Comparison of ENCODE assay signal across 24 cellular contexts in genomic region chr2:48692292-48692691, GRCh38.
"Had no signal": no experiment of that assay in that cellular context is flagged by ENCODE, and none has a peak within 500 bp of the region (broad histone marks: within the 10 kb centered on the region; RNA-seq: fewer than 3 reads in every experiment).

No MANE protein-coding gene starts in this region.

- H3K27me3 ChIP-seq: brain microvascular endothelial cell, esophagus squamous epithelium, gastrocnemius medialis, tibial artery, uterus had no signal

- H3K27me3 Mint-ChIP-seq: activated CD4-positive, alpha-beta memory T cell treated with anti-CD3 and anti-CD28 coated beads for 36 hours; stimulated activated naive CD8-positive, alpha-beta T cell treated with anti-CD3 and anti-CD28 coated beads, Interleukin-15, amount 100 ng/mL, for 72 hours had no signal

- H3K36me3 ChIP-seq: brain microvascular endothelial cell, esophagus squamous epithelium, gastrocnemius medialis, tibial artery, uterus had no signal

- H3K9me3 Mint-ChIP-seq: activated CD4-positive, alpha-beta memory T cell treated with anti-CD3 and anti-CD28 coated beads for 36 hours; activated naive CD4-positive, alpha-beta T cell treated with anti-CD3 and anti-CD28 coated beads, Interleukin-2, amount 50 U/mL, for 24 hours; dendritic cell treated with granulocyte-macrophage colony-stimulating factor and Interleukin-4, amounts not matched to agents 40 ng/mL and 50 ng/mL, for 4 days; effector memory CD8-positive, alpha-beta T cell; nephron progenitor cell; stimulated activated effector memory CD8-positive, alpha-beta T cell treated with anti-CD3 and anti-CD28 coated beads, Interleukin-12 subunit alpha, Interleukin-12 subunit beta, amount 100 ng/mL, for 72 hours; stimulated activated naive CD8-positive, alpha-beta T cell treated with anti-CD3 and anti-CD28 coated beads, Interleukin-15, amount 100 ng/mL, for 72 hours; T-helper 1 cell treated with Interleukin-12 subunit alpha and Interleukin-12 subunit beta and Interleukin-4 antibody, amounts not matched to agents 30 μg/mL and 1 μg/mL, for 36 hours had no signal

- H3K4me1 ChIP-seq: esophagus squamous epithelium, gastrocnemius medialis, tibial artery, uterus had no signal

- H3K4me3 Mint-ChIP-seq: activated CD4-positive, alpha-beta memory T cell treated with anti-CD3 and anti-CD28 coated beads for 36 hours; activated naive CD4-positive, alpha-beta T cell treated with anti-CD3 and anti-CD28 coated beads, Interleukin-2, amount 50 U/mL, for 24 hours; dendritic cell treated with granulocyte-macrophage colony-stimulating factor and Interleukin-4, amounts not matched to agents 40 ng/mL and 50 ng/mL, for 4 days; effector memory CD8-positive, alpha-beta T cell; nephron progenitor cell; stimulated activated effector memory CD8-positive, alpha-beta T cell treated with anti-CD3 and anti-CD28 coated beads, Interleukin-12 subunit alpha, Interleukin-12 subunit beta, amount 100 ng/mL, for 72 hours; stimulated activated naive CD8-positive, alpha-beta T cell treated with anti-CD3 and anti-CD28 coated beads, Interleukin-15, amount 100 ng/mL, for 72 hours; T-helper 1 cell treated with Interleukin-12 subunit alpha and Interleukin-12 subunit beta and Interleukin-4 antibody, amounts not matched to agents 30 μg/mL and 1 μg/mL, for 36 hours had no signal

- DNase-seq: activated CD4-positive, alpha-beta memory T cell treated with anti-CD3 and anti-CD28 coated beads for 36 hours; activated CD4-positive, alpha-beta T cell treated with anti-CD3 and anti-CD28 coated beads for 48 hours; activated gamma-delta T cell; anterior cingulate cortex; brain microvascular endothelial cell; caudate nucleus; effector memory CD8-positive, alpha-beta T cell; esophagus squamous epithelium; gastrocnemius medialis; hippocampal formation; left cardiac atrium; nephron progenitor cell; occipital lobe; posterior cingulate gyrus; small intestine; stimulated activated CD4-positive, alpha-beta T cell treated with anti-CD3 and anti-CD28 coated beads, Interleukin-2, amount 100 ng/mL, for 24 hours; stimulated activated naive CD8-positive, alpha-beta T cell treated with anti-CD3 and anti-CD28 coated beads, Interleukin-15, amount 100 ng/mL, for 72 hours; T1000; tibial artery; uterus had no signal

- H3K4me1 Mint-ChIP-seq: activated naive CD4-positive, alpha-beta T cell treated with anti-CD3 and anti-CD28 coated beads, Interleukin-2, amount 50 U/mL, for 24 hours; nephron progenitor cell; stimulated activated effector memory CD8-positive, alpha-beta T cell treated with anti-CD3 and anti-CD28 coated beads, Interleukin-12 subunit alpha, Interleukin-12 subunit beta, amount 100 ng/mL, for 72 hours; stimulated activated naive CD8-positive, alpha-beta T cell treated with anti-CD3 and anti-CD28 coated beads, Interleukin-15, amount 100 ng/mL, for 72 hours had no signal

- H3K27ac Mint-ChIP-seq: activated CD4-positive, alpha-beta memory T cell treated with anti-CD3 and anti-CD28 coated beads for 36 hours; activated naive CD4-positive, alpha-beta T cell treated with anti-CD3 and anti-CD28 coated beads, Interleukin-2, amount 50 U/mL, for 24 hours; dendritic cell treated with granulocyte-macrophage colony-stimulating factor and Interleukin-4, amounts not matched to agents 40 ng/mL and 50 ng/mL, for 4 days; effector memory CD8-positive, alpha-beta T cell; nephron progenitor cell; stimulated activated effector memory CD8-positive, alpha-beta T cell treated with anti-CD3 and anti-CD28 coated beads, Interleukin-12 subunit alpha, Interleukin-12 subunit beta, amount 100 ng/mL, for 72 hours; stimulated activated naive CD8-positive, alpha-beta T cell treated with anti-CD3 and anti-CD28 coated beads, Interleukin-15, amount 100 ng/mL, for 72 hours; T-helper 1 cell treated with Interleukin-12 subunit alpha and Interleukin-12 subunit beta and Interleukin-4 antibody, amounts not matched to agents 30 μg/mL and 1 μg/mL, for 36 hours had no signal

- FAIRE-seq: small intestine had no signal

- H3K36me3 Mint-ChIP-seq: activated CD4-positive, alpha-beta memory T cell treated with anti-CD3 and anti-CD28 coated beads for 36 hours; activated naive CD4-positive, alpha-beta T cell treated with anti-CD3 and anti-CD28 coated beads, Interleukin-2, amount 50 U/mL, for 24 hours; stimulated activated effector memory CD8-positive, alpha-beta T cell treated with anti-CD3 and anti-CD28 coated beads, Interleukin-12 subunit alpha, Interleukin-12 subunit beta, amount 100 ng/mL, for 72 hours had no signal

- H3K9me3 ChIP-seq: esophagus squamous epithelium, gastrocnemius medialis, tibial artery, uterus had no signal

- H3K4me3 ChIP-seq: esophagus squamous epithelium, gastrocnemius medialis, tibial artery, uterus had no signal

- H3K27ac ChIP-seq: brain microvascular endothelial cell, esophagus squamous epithelium, gastrocnemius medialis, tibial artery, uterus had no signal
